In genomic region chr5:124860271-124860670, GRCh38 we compare ENCODE assay signal across 1 cellular context.
TF ChIP-seq lines count a peak whose summit lies in the region.

No MANE protein-coding gene starts in this region.

TF ChIP-seq in IMR-90, 13 proteins besides CTCF, POLR2A, EP300 and RAD21 (continued from another document):
- TF ChIP-seq FOS (IDR thresholded peaks at IDR 0.05; ENCODE audit: low read depth, low read length) (no peak), MAFK (IDR thresholded peaks at IDR 0.05; ENCODE audit: low read depth, low read length) (no peak), RCOR1 (IDR thresholded peaks at IDR 0.05; ENCODE audit: insufficient replicate concordance, low read length) (no peak), SMC3 (IDR thresholded peaks at IDR 0.05; ENCODE audit: low read depth, low read length) (no peak), ELK1 (IDR thresholded peaks at IDR 0.05; ENCODE audit: borderline replicate concordance, low read depth, low read length) (no peak), MAZ (IDR thresholded peaks at IDR 0.05; ENCODE audit: borderline replicate concordance, low read depth, low read length) (no peak), BHLHE40 (IDR thresholded peaks at IDR 0.05; ENCODE audit: low read depth, low read length) (no peak), MXI1 (IDR thresholded peaks at IDR 0.05; ENCODE audit: borderline replicate concordance, low read depth, low read length) (no peak), NFE2L2 (IDR thresholded peaks at IDR 0.05; ENCODE audit: low read depth, low read length) (no peak)
TF ChIP-seq in IMR-90: peak in this region for 0.
